ENCODE assay signal across 2 cellular contexts in the genomic region with DNA sequence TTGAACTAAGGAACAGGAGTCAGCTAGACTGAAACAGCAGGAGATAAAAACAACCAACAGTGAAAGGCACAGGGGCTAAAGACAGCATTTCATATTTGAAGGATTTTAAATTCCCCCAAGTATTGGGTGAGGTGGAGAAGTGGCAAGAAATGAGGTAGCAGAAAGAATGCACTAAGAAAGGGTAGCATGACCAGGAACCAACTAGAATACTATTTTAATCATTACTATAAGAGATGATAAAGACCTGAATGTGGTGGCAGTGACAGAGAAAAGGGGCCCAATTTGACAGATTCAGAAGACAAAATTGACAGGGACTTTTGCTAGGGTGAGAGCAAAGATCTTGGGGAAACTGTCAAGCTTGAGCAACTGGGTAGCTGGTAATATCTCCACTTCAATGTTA.
TF ChIP-seq lines count a peak whose summit lies in the region.

No MANE protein-coding gene starts in this region.

TF ChIP-seq in IMR-90, 13 proteins besides CTCF, POLR2A, EP300 and RAD21:
- TF ChIP-seq, protein P1, sequence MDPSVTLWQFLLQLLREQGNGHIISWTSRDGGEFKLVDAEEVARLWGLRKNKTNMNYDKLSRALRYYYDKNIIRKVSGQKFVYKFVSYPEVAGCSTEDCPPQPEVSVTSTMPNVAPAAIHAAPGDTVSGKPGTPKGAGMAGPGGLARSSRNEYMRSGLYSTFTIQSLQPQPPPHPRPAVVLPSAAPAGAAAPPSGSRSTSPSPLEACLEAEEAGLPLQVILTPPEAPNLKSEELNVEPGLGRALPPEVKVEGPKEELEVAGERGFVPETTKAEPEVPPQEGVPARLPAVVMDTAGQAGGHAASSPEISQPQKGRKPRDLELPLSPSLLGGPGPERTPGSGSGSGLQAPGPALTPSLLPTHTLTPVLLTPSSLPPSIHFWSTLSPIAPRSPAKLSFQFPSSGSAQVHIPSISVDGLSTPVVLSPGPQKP (IDR thresholded peaks at IDR 0.05; ENCODE audit: borderline replicate concordance, low read depth, low read length), result no peak
- TF ChIP-seq CHD1 (IDR thresholded peaks at IDR 0.05; ENCODE audit: low read depth, low read length) (no peak), MAZ (IDR thresholded peaks at IDR 0.05; ENCODE audit: borderline replicate concordance, low read depth, low read length) (no peak), RCOR1 (IDR thresholded peaks at IDR 0.05; ENCODE audit: insufficient replicate concordance, low read length) (no peak), MAFK (IDR thresholded peaks at IDR 0.05; ENCODE audit: low read depth, low read length) (no peak), MXI1 (IDR thresholded peaks at IDR 0.05; ENCODE audit: borderline replicate concordance, low read depth, low read length) (no peak), NFE2L2 (IDR thresholded peaks at IDR 0.05; ENCODE audit: low read depth, low read length) (no peak), CEBPB (IDR thresholded peaks at IDR 0.05; ENCODE audit: low read depth, low read length) (no peak), BHLHE40 (IDR thresholded peaks at IDR 0.05; ENCODE audit: low read depth, low read length) (no peak), FOS (IDR thresholded peaks at IDR 0.05; ENCODE audit: low read depth, low read length) (no peak), SMC3 (IDR thresholded peaks at IDR 0.05; ENCODE audit: low read depth, low read length) (no peak), RFX5 (IDR thresholded peaks at IDR 0.05; ENCODE audit: low read depth, low read length) (no peak)
- TF ChIP-seq, protein P2, sequence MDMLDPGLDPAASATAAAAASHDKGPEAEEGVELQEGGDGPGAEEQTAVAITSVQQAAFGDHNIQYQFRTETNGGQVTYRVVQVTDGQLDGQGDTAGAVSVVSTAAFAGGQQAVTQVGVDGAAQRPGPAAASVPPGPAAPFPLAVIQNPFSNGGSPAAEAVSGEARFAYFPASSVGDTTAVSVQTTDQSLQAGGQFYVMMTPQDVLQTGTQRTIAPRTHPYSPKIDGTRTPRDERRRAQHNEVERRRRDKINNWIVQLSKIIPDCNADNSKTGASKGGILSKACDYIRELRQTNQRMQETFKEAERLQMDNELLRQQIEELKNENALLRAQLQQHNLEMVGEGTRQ (IDR thresholded peaks at IDR 0.05; ENCODE audit: low read depth, low read length), result no peak

TF ChIP-seq in WTC11, 78 proteins besides CTCF, POLR2A, EP300 and RAD21:
- TF ChIP-seq ZBTB21 (CRISPR knock-in tag; IDR thresholded peaks at IDR 0.05; ENCODE audit: borderline replicate concordance) (no peak), SMAD4 (CRISPR knock-in tag; IDR thresholded peaks at IDR 0.05) (no peak), ATF1 (CRISPR knock-in tag; IDR thresholded peaks at IDR 0.05) (no peak), NFATC4 (CRISPR knock-in tag; IDR thresholded peaks at IDR 0.05) (no peak), RORB (CRISPR knock-in tag; IDR thresholded peaks at IDR 0.05) (no peak)
